In genomic region chr12:132517740-132518100, GRCh38 we compare ENCODE assay signal across 18 cellular contexts.
"Had no signal": no experiment of that assay in that cellular context is flagged by ENCODE, and none has a peak within 500 bp of the region (broad histone marks: within the 10 kb centered on the region; RNA-seq: fewer than 3 reads in every experiment).

No MANE protein-coding gene starts in this region.

- H3K4me1 ChIP-seq: psoas muscle, upper lobe of right lung had no signal

- H3K27me3 ChIP-seq: brain microvascular endothelial cell, neutrophil, spleen, upper lobe of right lung had no signal

- H3K9me3 ChIP-seq: neutrophil, psoas muscle had no signal

- ATAC-seq: activated naive CD4-positive, alpha-beta T cell treated with anti-CD3 and anti-CD28 coated beads, Interleukin-2, amount 50 U/mL, for 72 hours; activated T-cell treated with anti-CD3 and anti-CD28 coated beads, Interleukin-2, amount 50 U/mL, for 4 hours; psoas muscle; sciatic nerve; stimulated activated memory B cell treated with anti-CD40 and anti-IgM and Interleukin-4, amounts not matched to agents 10 μg/mL and 1 μg/mL and 100 μg/mL, for 72 hours had no signal

- DNase-seq: activated CD4-positive, alpha-beta memory T cell treated with anti-CD3 and anti-CD28 coated beads for 36 hours; activated CD4-positive, CD25-positive, alpha-beta regulatory T cell treated with anti-CD3 and anti-CD28 coated beads, Interleukin-2, amount 50 U/mL, for 72 hours; activated effector memory CD4-positive, alpha-beta T cell treated with anti-CD3 and anti-CD28 coated beads, Interleukin-2, amount 50 U/mL, for 16 hours; activated T-cell treated with anti-CD3 and anti-CD28 coated beads, Interleukin-2, amount 50 U/mL, for 4 hours; amniotic stem cell; brain microvascular endothelial cell; cerebellar nuclear complex; dermis blood vessel endothelial cell; left ventricle myocardium inferior; naive B cell; psoas muscle; spleen; stimulated activated CD4-positive, alpha-beta T cell treated with anti-CD3 and anti-CD28 coated beads, Interleukin-1b, Interleukin-23, amount 100 ng/mL, for 48 hours; upper lobe of right lung had no signal

- H3K4me3 ChIP-seq: left ventricle myocardium inferior, psoas muscle, spleen, upper lobe of right lung had no signal

- H3K36me3 ChIP-seq: brain microvascular endothelial cell, upper lobe of right lung had no signal

- H3K27ac ChIP-seq: brain microvascular endothelial cell, left ventricle myocardium inferior, neutrophil, psoas muscle, spleen, upper lobe of right lung had no signal
